In the genomic region with DNA sequence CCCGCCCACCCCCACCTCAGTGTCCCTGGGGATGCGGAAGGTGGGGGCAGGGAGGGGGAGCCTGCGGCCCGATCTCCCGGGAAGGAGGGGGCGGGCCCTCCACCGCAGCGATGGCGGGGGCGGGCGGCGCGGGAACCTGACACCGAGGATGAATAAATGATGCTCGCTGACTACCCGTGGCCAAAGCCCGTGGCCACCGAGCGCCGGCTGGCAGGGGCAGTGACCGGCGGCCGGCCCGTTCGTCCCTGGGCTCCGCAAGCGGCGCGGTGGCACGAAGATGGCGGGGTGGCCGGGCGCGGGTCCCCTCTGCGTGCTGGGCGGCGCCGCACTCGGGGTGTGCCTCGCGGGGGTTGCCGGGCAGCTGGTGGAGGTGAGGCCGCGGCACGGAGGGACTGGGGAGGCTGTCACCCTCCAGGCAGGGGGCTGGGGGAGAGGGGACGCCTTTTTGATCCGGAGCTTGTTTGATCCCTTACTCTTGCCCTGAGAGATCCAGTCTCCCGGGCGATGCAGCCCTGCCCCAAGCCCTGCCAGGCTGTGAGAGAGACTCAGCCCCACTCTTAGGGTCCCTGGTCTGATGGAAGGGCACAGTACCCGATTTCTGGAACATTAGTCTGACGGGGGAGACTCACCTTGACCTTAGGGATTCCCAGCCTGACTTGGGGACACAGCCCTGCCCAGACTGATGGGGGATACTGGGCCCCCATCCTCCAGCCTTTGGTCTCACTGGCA, we compare ENCODE assay signal across 11 cellular contexts. TPM values are rescaled to one million over a fixed set of nuclear protein-coding genes. Genes with fewer than 3 reads are reported as not detected.
DNase-seq lines count a peak whose midpoint lies in the region; ATAC-seq, FAIRE-seq and TF ChIP-seq lines count a peak whose summit lies in the region.
"Had no signal": no experiment of that assay in that cellular context is flagged by ENCODE, and none has a peak within 500 bp of the region (broad histone marks: within the 10 kb centered on the region; RNA-seq: fewer than 3 reads in every experiment).

A gene with protein sequence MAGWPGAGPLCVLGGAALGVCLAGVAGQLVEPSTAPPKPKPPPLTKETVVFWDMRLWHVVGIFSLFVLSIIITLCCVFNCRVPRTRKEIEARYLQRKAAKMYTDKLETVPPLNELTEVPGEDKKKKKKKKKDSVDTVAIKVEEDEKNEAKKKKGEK (plus strand): TSS at position 182 of the 729 bp plus-strand sequence. CDS start 96 bp downstream, at position 278.

- CTCF ChIA-PET in HepG2 (lab: Yijun Ruan, JAX; ENCODE audit: low intra/inter-chr PET ratio, low total read pairs): no interaction called here

- ATAC-seq in HepG2: no peak
- ATAC-seq in HG02588 (IDR thresholded peaks at IDR 0.05; ENCODE audit: unreplicated experiment): no peak
- no peak for ATAC-seq in body of pancreas
- no peak for ATAC-seq in HG03378 (IDR thresholded peaks at IDR 0.05; ENCODE audit: unreplicated experiment)
- ATAC-seq: left lung had no signal

- no peak within 1 kb of the TSS for H3K27ac Mint-ChIP-seq in chondrocyte (ENCODE audit: unreplicated experiment)

- H3K27ac ChIP-seq in liver (ENCODE audit: low read depth in 1 of 2, low read length in 2 of 2) (peak within 1 kb of the TSS; percentile 67 to 74), HepG2 (ENCODE audit: extremely low read length, insufficient read depth, low read length) (no peak within 1 kb of the TSS), mesendoderm (ENCODE audit: low read depth, low read length) (no peak within 1 kb of the TSS), body of pancreas (no peak within 1 kb of the TSS)
- H3K27ac ChIP-seq: left lung, VCaP had no signal

- no peaks in the 10 kb centered on the region for H3K79me1 ChIP-seq in mesendoderm (ENCODE audit: low read length)

- H3K79me2 ChIP-seq in HepG2 (ENCODE audit: insufficient read depth, low read length): no peaks in the 10 kb centered on the region
- H3K79me2 ChIP-seq in mesendoderm (ENCODE audit: control insufficient read depth, insufficient read depth, low read length): no peaks in the 10 kb centered on the region

- H2BK5ac ChIP-seq in mesendoderm (ENCODE audit: low read length): no peak within 1 kb of the TSS

- H3K9me3 ChIP-seq in liver (ENCODE audit: control insufficient read depth in 4 of 4, low read length in 3 of 4) (no peaks in the 10 kb centered on the region), HepG2 (ENCODE audit: low read length) (no peaks in the 10 kb centered on the region), body of pancreas (no peaks in the 10 kb centered on the region)
- H3K9me3 ChIP-seq: left lung had no signal

- no peak within 1 kb of the TSS for H2BK120ac ChIP-seq in mesendoderm (ENCODE audit: low read depth, low read length)

- H3K4me2 ChIP-seq in HepG2 (ENCODE audit: low read depth, low read length) (no peak within 1 kb of the TSS), mesendoderm (ENCODE audit: low read length) (peak within 1 kb of the TSS; percentile 22)

- no peaks in the 10 kb centered on the region for H3K36me3 Mint-ChIP-seq in chondrocyte (ENCODE audit: low read depth)

- TF ChIP-seq RAD21 in liver (IDR thresholded peaks at IDR 0.05): no peak
- TF ChIP-seq RAD21 in HepG2 (CRISPR knock-in tag; IDR thresholded peaks at IDR 0.05): no peak

- no peak within 1 kb of the TSS for H4K8ac ChIP-seq in mesendoderm (ENCODE audit: low read depth, low read length)

- H3K36me3 ChIP-seq in liver (ENCODE audit: control insufficient read depth in 4 of 4, insufficient read depth in 3 of 4, low read depth in 1 of 4, low read length in 3 of 4) (no peaks in the 10 kb centered on the region), HepG2 (replicated peaks in 1 of 2; ENCODE audit: control insufficient read depth in 1 of 2, insufficient read depth in 2 of 2, low read length in 2 of 2) (no peaks in the 10 kb centered on the region), mesendoderm (ENCODE audit: control insufficient read depth, insufficient read depth, low read length) (no peaks in the 10 kb centered on the region), body of pancreas (replicated peaks in 1 of 2; ENCODE audit: insufficient read depth in 1 of 2, low read depth in 2 of 2) (no peaks in the 10 kb centered on the region)
- H3K36me3 ChIP-seq: left lung had no signal

- H2BK15ac ChIP-seq in mesendoderm (replicated peaks; ENCODE audit: low read depth): no peak within 1 kb of the TSS

- no peaks in the 10 kb centered on the region for H3K9me3 Mint-ChIP-seq in chondrocyte (ENCODE audit: low read depth)

- H3K4me1 Mint-ChIP-seq in chondrocyte (ENCODE audit: low read depth): peaks cover 19% of the 10 kb centered on the region

- no peak within 1 kb of the TSS for H3K4me3 Mint-ChIP-seq in chondrocyte (ENCODE audit: unreplicated experiment)

- peak within 1 kb of the TSS; percentile 45 for H3K23ac ChIP-seq in mesendoderm (ENCODE audit: low read length)

- no peak for FAIRE-seq in HepG2 (lab: Jason Lieb, UNC)

- H3K27me3 ChIP-seq in liver (ENCODE audit: control insufficient read depth in 4 of 4, insufficient read depth in 4 of 4, low read length in 3 of 4) (no peaks in the 10 kb centered on the region), HepG2 (ENCODE audit: control insufficient read depth in 1 of 2, insufficient read depth in 2 of 2, low read length in 2 of 2) (0 out of 5 replicates have a peak, but pooled peaks cover 0 to 7% of the 10 kb centered on the region in 2 experiments), mesendoderm (ENCODE audit: insufficient read depth, low read length, poor library complexity) (no peaks in the 10 kb centered on the region), body of pancreas (no peaks in the 10 kb centered on the region)

- H3K56ac ChIP-seq in mesendoderm (ENCODE audit: low read length): peak within 1 kb of the TSS; percentile 49

- BruUV-seq in HepG2 (replicated peaks; lab: Mats Ljungman, UMichigan): no TSS peak

- TF ChIP-seq CTCF in liver (IDR thresholded peaks at IDR 0.05; ENCODE audit: low read depth, low read length, missing input control) (no peak), HepG2 (CRISPR knock-in tag; IDR thresholded peaks at IDR 0.05) (no peak), chondrocyte (IDR thresholded peaks at IDR 0.05) (no peak), body of pancreas (IDR thresholded peaks at IDR 0.05) (no peak)

- H4K20me1 ChIP-seq in HepG2 (ENCODE audit: insufficient read depth, low read length): no peaks in the 10 kb centered on the region

- in situ Hi-C loops in HepG2 (cut with HindIII; ENCODE audit: extremely low pct_ligation_motif_present, low pct_unique_long_range_greater_than_20kb): no loop called here

- WGBS in liver: 30% methylated on average over 51 of the region's 51 CpGs
- 75% methylated on average over 27 of the region's 51 CpGs for WGBS in HepG2 (ENCODE audit: low lambda C conversion rate)
- no CpG with 5 or more reads among the region's 51 CpGs for WGBS in mesendoderm (ENCODE audit: extremely low coverage, insufficient coverage, low lambda C conversion rate)
- 7 to 20% methylated on average over 5 to 42 of the region's 51 CpGs for WGBS in body of pancreas, 2 donors

- TF ChIP-seq POLR2A in HepG2 (IDR thresholded peaks at IDR 0.05; ENCODE audit: insufficient read depth in 1 of 2, low read depth in 2 of 2, low read length in 2 of 2): no peak
- TF ChIP-seq POLR2A in body of pancreas (IDR thresholded peaks at IDR 0.05): no peak

- no peak for TF ChIP-seq EP300 in HepG2 (IDR thresholded peaks at IDR 0.05; ENCODE audit: low read depth in 2 of 2, low read length in 2 of 2)
- no peak for TF ChIP-seq EP300 in HepG2 (CRISPR knock-in tag; IDR thresholded peaks at IDR 0.05; ENCODE audit: borderline replicate concordance)

- peaks cover 8% of the 10 kb centered on the region for H3K27me3 Mint-ChIP-seq in chondrocyte (ENCODE audit: low read depth)

- peaks cover 8 to 29% (median 23%) of the 10 kb centered on the region in 4 donors for H3K4me1 ChIP-seq in liver (ENCODE audit: control insufficient read depth in 4 of 4, insufficient read depth in 4 of 4, low read length in 3 of 4)
- H3K4me1 ChIP-seq in HepG2 (ENCODE audit: insufficient read depth, low read length): no peaks in the 10 kb centered on the region
- peaks cover 3% of the 10 kb centered on the region for H3K4me1 ChIP-seq in mesendoderm (ENCODE audit: control insufficient read depth, low read depth, low read length)
- peaks cover 17% of the 10 kb centered on the region for H3K4me1 ChIP-seq in body of pancreas

- DNase-seq in HepG2 (ENCODE audit: low spot score) (no peak), chondrocyte (ENCODE audit: low spot score) (peak; percentile 78), mesendoderm (no peak), NCI-H187 treated with DMSO at 0.1 percent for 48 hours (lab: John Stamatoyannopoulos, UW) (no peak), body of pancreas (no peak)
- DNase-seq: NCI-H446 treated with DMSO at 0.1 percent for 48 hours had no signal

- POLR2A ChIA-PET in HepG2 (lab: Yijun Ruan, JAX): no interaction called here

- no peak within 1 kb of the TSS for H3K4ac ChIP-seq in mesendoderm (ENCODE audit: low read depth, low read length)

- H4K5ac ChIP-seq in mesendoderm (ENCODE audit: low read length): no peak within 1 kb of the TSS

- no peak within 1 kb of the TSS for H3K4me3 ChIP-seq in liver (ENCODE audit: low read depth in 1 of 3, low read length in 3 of 3)
- no peak within 1 kb of the TSS for H3K4me3 ChIP-seq in HepG2 (replicated peaks in 1 of 3; ENCODE audit: insufficient read depth in 1 of 3, low read depth in 2 of 3, low read length in 3 of 3)
- no peak within 1 kb of the TSS for H3K4me3 ChIP-seq in mesendoderm (ENCODE audit: low read length)
- no peak within 1 kb of the TSS for H3K4me3 ChIP-seq in body of pancreas

- H3K9ac ChIP-seq in liver (ENCODE audit: low read depth in 1 of 2, low read length in 2 of 2) (no peak within 1 kb of the TSS), HepG2 (ENCODE audit: insufficient read depth, low read depth, low read length) (no peak within 1 kb of the TSS), mesendoderm (ENCODE audit: low read length) (no peak within 1 kb of the TSS)

- no peak within 1 kb of the TSS for H2AK5ac ChIP-seq in mesendoderm (ENCODE audit: low read length)

- intact Hi-C loops in HepG2 (cut with micrococcal nuclease; ENCODE audit: unreplicated experiment) (no loop called here), body of pancreas (cut with DNase I) (loop anchor here (5.0 kb wide), 1 partner anchor 296 kb away; no protein-coding TSS in a partner anchor)

- no peak within 1 kb of the TSS for H2AFZ ChIP-seq in HepG2 (ENCODE audit: low read length)

- H3K18ac ChIP-seq in mesendoderm (ENCODE audit: low read length): no peak within 1 kb of the TSS

RNA-seq across cellular contexts. Expression of the gene that starts here (rescaled TPM):
- under 1 TPM; 0.14 to 0.17 TPM for total RNA-seq in liver
- under 1 TPM; 0.13 to 0.26 TPM for polyA plus RNA-seq in liver
- total RNA-seq in HepG2 (2016; rRNA removed; fragmentation: Illumina TruSeq; extraction: Trizol): not detected in 2 replicates
- not detected in 2 replicates for total RNA-seq in HepG2 (2016; cell fraction: cytosol; rRNA removed; fragmentation: Illumina TruSeq; extraction: Trizol; ENCODE audit: low read depth)
- not detected in 2 replicates for total RNA-seq in HepG2 (2016; cell fraction: insoluble cytoplasmic fraction; rRNA removed; fragmentation: Illumina TruSeq; extraction: Trizol)
- not detected in 2 replicates for total RNA-seq in HepG2 (2016; cell fraction: membrane; rRNA removed; fragmentation: Illumina TruSeq; extraction: Trizol)
- total RNA-seq in HepG2 (2016; cell fraction: nucleus; rRNA removed; fragmentation: Illumina TruSeq; extraction: Trizol): not detected in 2 replicates
- polyA plus RNA-seq in HepG2 (2011; rRNA removed): not detected in 2 replicates
- polyA plus RNA-seq in HepG2 (2011; cell fraction: cytosol; rRNA removed): not detected in 2 replicates
- not detected in 2 replicates for polyA plus RNA-seq in HepG2 (2011; cell fraction: nucleus; rRNA removed)
- polyA plus RNA-seq in HepG2 (2012): not detected in 2 replicates
- not detected in 2 replicates for polyA plus RNA-seq in HepG2 (2016; cell fraction: cytosol; fragmentation: Illumina TruSeq; extraction: Trizol; ENCODE audit: low read depth)
- not detected in 2 replicates for polyA plus RNA-seq in HepG2 (2016; cell fraction: insoluble cytoplasmic fraction; fragmentation: Illumina TruSeq; extraction: Trizol; ENCODE audit: low read depth)
- not detected in 2 replicates for polyA plus RNA-seq in HepG2 (2016; cell fraction: membrane; fragmentation: Illumina TruSeq; extraction: Trizol; ENCODE audit: low read depth)
- polyA plus RNA-seq in HepG2 (2016; cell fraction: nucleus; fragmentation: Illumina TruSeq; extraction: Trizol; ENCODE audit: insufficient read depth, low read depth): not detected in 2 replicates
- polyA minus RNA-seq in HepG2 (2011; rRNA and poly(A)+ RNA removed; ENCODE audit: low replicate concordance): 0.14 TPM in 1 of 2 replicates, not detected in the other
- polyA minus RNA-seq in HepG2 (2011; cell fraction: cytosol; rRNA and poly(A)+ RNA removed): not detected in 2 replicates
- not detected in 2 replicates for polyA minus RNA-seq in HepG2 (2011; cell fraction: nucleus; rRNA and poly(A)+ RNA removed)
- 0.25 TPM in 1 of 3 replicates, not detected in the others for total RNA-seq in chondrocyte
- 0.27 TPM for polyA plus RNA-seq in mesendoderm (2013, experiment 1 of 2)
- 0.34 TPM for polyA plus RNA-seq in mesendoderm (2013, experiment 2 of 2)
- total RNA-seq in body of pancreas: not detected

Comparison
In these comparisons a context has a peak if more than half of its experiments do, and no peak if none do; other contexts are left out.
1. H3K27ac ChIP-seq: peak in liver (2 of 2); none in HepG2 (single experiment), mesendoderm (single experiment) and body of pancreas (0 of 4).
2. Peak in DNase-seq in chondrocyte; RNA of the gene not detected or under 1 TPM.